Comparison of ENCODE assay signal across 8 cellular contexts in genomic region chrX:107542500-107542899, GRCh38.
DNase-seq lines count a peak whose midpoint lies in the region; ATAC-seq and TF ChIP-seq lines count a peak whose summit lies in the region.

No MANE protein-coding gene starts in this region.

- no peak overlapping the region for H3K4me3 ChIP-seq in left lung

- no peaks in the 10 kb centered on the region for H3K27me3 ChIP-seq in left lung

- H3K4me1 ChIP-seq in left lung, result no peaks in the 10 kb centered on the region

- no peak for TF ChIP-seq CTCF in left lung (IDR thresholded peaks at IDR 0.05)

- H3K27ac Mint-ChIP-seq in effector memory CD8-positive, alpha-beta T cell, result no peak overlapping the region

- H3K27me3 Mint-ChIP-seq in effector memory CD8-positive, alpha-beta T cell, result no peaks in the 10 kb centered on the region

- intact Hi-C loops in left lung (cut with DNase I), result no loop called here

- no peak overlapping the region for H3K4me3 Mint-ChIP-seq in effector memory CD8-positive, alpha-beta T cell

- H3K4me1 Mint-ChIP-seq in effector memory CD8-positive, alpha-beta T cell (ENCODE audit: low read depth in 2 of 2), result no peaks in the 10 kb centered on the region

- ATAC-seq in left lung (peak; percentile 26), HG03378 (IDR thresholded peaks at IDR 0.05; ENCODE audit: unreplicated experiment) (no peak)
- no peak for ATAC-seq in effector memory CD8-positive, alpha-beta T cell (replicated peaks)

- no peaks in the 10 kb centered on the region for H3K36me3 ChIP-seq in left lung

- H3K36me3 Mint-ChIP-seq in effector memory CD8-positive, alpha-beta T cell (ENCODE audit: insufficient read depth), result peaks cover 6% of the 10 kb centered on the region

- DNase-seq in DMS153 treated with DMSO at 0.1 percent for 48 hours (lab: John Stamatoyannopoulos, UW; ENCODE audit: unreplicated experiment) (peak; percentile 12), HT1080 (ENCODE audit: low read depth) (peak; percentile 18), SW480 (ENCODE audit: low spot score) (peak; percentile 39), left lung (no peak), NCI-H187 treated with DMSO at 0.1 percent for 48 hours (lab: John Stamatoyannopoulos, UW) (no peak)
- DNase-seq in activated CD4-positive, alpha-beta T cell treated with anti-CD3 and anti-CD28 coated beads, Interleukin-2, amount 50 U/mL, for 48 hours, result no peak
- DNase-seq in effector memory CD8-positive, alpha-beta T cell, result no peak

- H3K9me3 ChIP-seq in left lung, result no peaks in the 10 kb centered on the region

- no peak overlapping the region for H3K27ac ChIP-seq in left lung

- H3K9me3 Mint-ChIP-seq in effector memory CD8-positive, alpha-beta T cell, result no peaks in the 10 kb centered on the region

Comparison
In these comparisons a context has a peak if more than half of its experiments do, and no peak if none do; other contexts are left out.
1. DNase-seq: peak in DMS153 treated with DMSO at 0.1 percent for 48 hours (single experiment), HT1080 (single experiment) and SW480 (single experiment); none in left lung (0 of 2), activated CD4-positive, alpha-beta T cell treated with anti-CD3 and anti-CD28 coated beads, Interleukin-2, amount 50 U/mL, for 48 hours (0 of 2), effector memory CD8-positive, alpha-beta T cell (0 of 3) and NCI-H187 treated with DMSO at 0.1 percent for 48 hours (single experiment).